Comparison of ENCODE assay signal across 1 cellular context in genomic region chr1:203324103-203325003, GRCh38.
TF ChIP-seq lines count a peak whose summit lies in the region.

No MANE protein-coding gene starts in this region.

TF ChIP-seq in HepG2, 621 proteins besides CTCF, POLR2A, EP300 and RAD21:
- TF ChIP-seq AFF4 (CRISPR knock-in tag; IDR thresholded peaks at IDR 0.05) (no peak), HMGXB4 (CRISPR knock-in tag; IDR thresholded peaks at IDR 0.05; ENCODE audit: borderline replicate concordance in 1 of 2, low read depth in 1 of 2) (no peak), ZSCAN21 (CRISPR knock-in tag; IDR thresholded peaks at IDR 0.05; ENCODE audit: borderline replicate concordance) (peak; percentile 84), ATF6 (CRISPR knock-in tag; conservative IDR thresholded peaks at IDR 0.05) (no peak), CERS6 (CRISPR knock-in tag; IDR thresholded peaks at IDR 0.05) (no peak), ZNF704 (CRISPR knock-in tag; IDR thresholded peaks at IDR 0.05; ENCODE audit: borderline replicate concordance) (no peak), CHD4 (IDR thresholded peaks at IDR 0.05; ENCODE audit: borderline replicate concordance, low read length) (no peak), AHR (CRISPR knock-in tag; IDR thresholded peaks at IDR 0.05) (no peak), HNRNPLL (IDR thresholded peaks at IDR 0.05; ENCODE audit: low read depth, low read length, poor library complexity, severe bottlenecking) (no peak), ARID3A (IDR thresholded peaks at IDR 0.05; ENCODE audit: low read depth, low read length) (no peak), TARDBP (CRISPR knock-in tag; IDR thresholded peaks at IDR 0.05) (no peak), HNF4A (CRISPR knock-in tag; IDR thresholded peaks at IDR 0.05) (peak; percentile 49), TEAD3 (CRISPR knock-in tag; optimal IDR thresholded peaks at IDR 0.05; ENCODE audit: borderline replicate concordance) (no peak), ZNF773 (CRISPR knock-in tag; IDR thresholded peaks at IDR 0.05; ENCODE audit: borderline replicate concordance) (no peak), ZNF510 (CRISPR knock-in tag; IDR thresholded peaks at IDR 0.05; ENCODE audit: low read depth) (no peak), THAP8 (CRISPR knock-in tag; IDR thresholded peaks at IDR 0.05; ENCODE audit: borderline replicate concordance) (no peak), ZBTB46 (CRISPR knock-in tag; IDR thresholded peaks at IDR 0.05; ENCODE audit: borderline replicate concordance) (no peak), ZNF17 (CRISPR knock-in tag; IDR thresholded peaks at IDR 0.05) (no peak), PTBP1 (IDR thresholded peaks at IDR 0.05; ENCODE audit: low read depth, low read length, poor library complexity, severe bottlenecking) (no peak), ZNF629 (CRISPR knock-in tag; conservative IDR thresholded peaks at IDR 0.05) (peak; percentile 56), SETDB1 (CRISPR knock-in tag; IDR thresholded peaks at IDR 0.05; ENCODE audit: borderline replicate concordance) (no peak), RORA (CRISPR knock-in tag; IDR thresholded peaks at IDR 0.05) (no peak)
TF ChIP-seq in HepG2: peak in this region for 3.
